20 cellular contexts compared by ENCODE assay signal in genomic region chr4:76823516-76823915, GRCh38.
A peak's percentile ranks its signal among the peaks of the same experiment; 100 is the strongest.
DNase-seq lines count a peak whose midpoint lies in the region; ATAC-seq, FAIRE-seq and TF ChIP-seq lines count a peak whose summit lies in the region.
"Had no signal": no experiment of that assay in that cellular context is flagged by ENCODE, and none has a peak within 500 bp of the region (broad histone marks: within the 10 kb centered on the region; RNA-seq: fewer than 3 reads in every experiment).

No MANE protein-coding gene starts in this region.

- TF ChIP-seq CTCF in astrocyte (IDR thresholded peaks at IDR 0.05; ENCODE audit: insufficient read depth, low read depth, low read length): no peak
- TF ChIP-seq CTCF in smooth muscle cell (IDR thresholded peaks at IDR 0.05; ENCODE audit: borderline replicate concordance, insufficient read depth, poor library complexity, severe bottlenecking): no peak
- no peak for TF ChIP-seq CTCF in osteocyte (IDR thresholded peaks at IDR 0.05)

- no peak overlapping the region for H2AFZ ChIP-seq in GM23248
- no peak overlapping the region for H2AFZ ChIP-seq in astrocyte (ENCODE audit: low read depth, low read length)
- no peak overlapping the region for H2AFZ ChIP-seq in mesenchymal stem cell (ENCODE audit: low read depth, low read length)
- peak overlapping the region; percentile 46 for H2AFZ ChIP-seq in smooth muscle cell (ENCODE audit: low read depth)
- H2AFZ ChIP-seq: GM23338 had no signal

- no peak for ATAC-seq in GM18517 (IDR thresholded peaks at IDR 0.05; ENCODE audit: unreplicated experiment)
- ATAC-seq in left colon: no peak
- ATAC-seq: GM23338, HCT116, HepG2 had no signal

- no peak overlapping the region for H3K18ac ChIP-seq in mesenchymal stem cell (ENCODE audit: low read depth in 1 of 2, low read length in 2 of 2)

- H3K4me1 ChIP-seq in GM23248 (ENCODE audit: insufficient read depth): no peaks in the 10 kb centered on the region
- H3K4me1 ChIP-seq in astrocyte (ENCODE audit: insufficient read depth, low read length): no peaks in the 10 kb centered on the region
- H3K4me1 ChIP-seq in mesenchymal stem cell (ENCODE audit: control insufficient read depth, insufficient read depth, low read depth, low read length): no peaks in the 10 kb centered on the region
- H3K4me1 ChIP-seq in smooth muscle cell (ENCODE audit: low read depth): no peaks in the 10 kb centered on the region
- H3K4me1 ChIP-seq: BLaER1 had no signal

- H2BK12ac ChIP-seq in mesenchymal stem cell (ENCODE audit: low read length in 2 of 2): no peak overlapping the region

- no peak overlapping the region for H3K4me3 ChIP-seq in GM23248
- no peak overlapping the region for H3K4me3 ChIP-seq in astrocyte (ENCODE audit: insufficient read depth, low read depth, low read length)
- H3K4me3 ChIP-seq in mesenchymal stem cell (ENCODE audit: insufficient read depth in 1 of 2, low read depth in 1 of 2, low read length in 2 of 2): no peak overlapping the region
- no peak overlapping the region for H3K4me3 ChIP-seq in smooth muscle cell
- H3K4me3 ChIP-seq: BLaER1, GM23338 had no signal

- H3K27ac ChIP-seq in GM23248: no peak overlapping the region
- no peak overlapping the region for H3K27ac ChIP-seq in astrocyte (ENCODE audit: low read depth, low read length)
- H3K27ac ChIP-seq in mesenchymal stem cell (ENCODE audit: low read length, poor library complexity, severe bottlenecking): no peak overlapping the region
- H3K27ac ChIP-seq in smooth muscle cell (ENCODE audit: low read depth): no peak overlapping the region
- H3K27ac ChIP-seq: BLaER1 had no signal

- H3K4me3 Mint-ChIP-seq in astrocyte (ENCODE audit: unreplicated experiment): no peak overlapping the region
- no peak overlapping the region for H3K4me3 Mint-ChIP-seq in osteocyte (ENCODE audit: unreplicated experiment)
- H3K4me3 Mint-ChIP-seq: CD14-positive monocyte; CD4-positive, alpha-beta memory T cell; GM23338; HFFc6 had no signal

- H2BK120ac ChIP-seq in mesenchymal stem cell (ENCODE audit: low read depth, low read length): no peak overlapping the region

- H3K9me2 ChIP-seq in GM23248 (ENCODE audit: insufficient read depth): no peaks in the 10 kb centered on the region

- no peak overlapping the region for H4K8ac ChIP-seq in mesenchymal stem cell (ENCODE audit: low read length)

- H2BK15ac ChIP-seq in mesenchymal stem cell (ENCODE audit: low read depth, poor library complexity, severe bottlenecking): no peak overlapping the region

- no peaks in the 10 kb centered on the region for H3K79me1 ChIP-seq in mesenchymal stem cell (replicated peaks; ENCODE audit: low read length, poor library complexity, severe bottlenecking)

- H3K79me2 ChIP-seq in GM23248 (ENCODE audit: insufficient read depth): no peaks in the 10 kb centered on the region
- no peaks in the 10 kb centered on the region for H3K79me2 ChIP-seq in astrocyte (ENCODE audit: insufficient read depth, low read length)
- no peaks in the 10 kb centered on the region for H3K79me2 ChIP-seq in smooth muscle cell (ENCODE audit: low read depth)

- H3K4me2 ChIP-seq in GM23248 (ENCODE audit: unreplicated experiment) (no peak overlapping the region), astrocyte (ENCODE audit: low read length) (no peak overlapping the region), mesenchymal stem cell (ENCODE audit: low read length, poor library complexity, severe bottlenecking) (no peak overlapping the region), smooth muscle cell (no peak overlapping the region)
- H3K4me2 ChIP-seq: BLaER1, GM23338 had no signal

- H3K36me3 Mint-ChIP-seq in astrocyte (ENCODE audit: low read depth, unreplicated experiment) (no peaks in the 10 kb centered on the region), osteocyte (ENCODE audit: unreplicated experiment) (peaks cover 2% of the 10 kb centered on the region)
- H3K36me3 Mint-ChIP-seq: CD14-positive monocyte had no signal

- H3K36me3 ChIP-seq in GM23248 (ENCODE audit: low read depth) (no peaks in the 10 kb centered on the region), astrocyte (ENCODE audit: insufficient read depth, low read length) (no peaks in the 10 kb centered on the region), mesenchymal stem cell (ENCODE audit: control insufficient read depth in 1 of 2, insufficient read depth in 2 of 2, low read depth in 1 of 2, low read length in 2 of 2) (no peaks in the 10 kb centered on the region), smooth muscle cell (ENCODE audit: low read depth) (no peaks in the 10 kb centered on the region)
- H3K36me3 ChIP-seq: BLaER1 had no signal

- FAIRE-seq in astrocyte (lab: Jason Lieb, UNC): no peak
- FAIRE-seq: GM19239, HepG2 had no signal

- H3K27me3 ChIP-seq in GM23248 (replicated peaks; ENCODE audit: insufficient read depth) (no peaks in the 10 kb centered on the region), astrocyte (ENCODE audit: insufficient read depth, low read length) (no peaks in the 10 kb centered on the region), mesenchymal stem cell (ENCODE audit: control insufficient read depth in 1 of 2, insufficient read depth in 1 of 2, low read length in 2 of 2) (no peaks in the 10 kb centered on the region), smooth muscle cell (ENCODE audit: low read depth) (no peaks in the 10 kb centered on the region)
- H3K27me3 ChIP-seq: BLaER1 had no signal

- H4K91ac ChIP-seq in mesenchymal stem cell (ENCODE audit: low read length): no peak overlapping the region

- no peak overlapping the region for H3K23ac ChIP-seq in mesenchymal stem cell (ENCODE audit: low read length in 2 of 2)

- H3K27me3 Mint-ChIP-seq in astrocyte (ENCODE audit: low read depth, unreplicated experiment): no peaks in the 10 kb centered on the region
- no peaks in the 10 kb centered on the region for H3K27me3 Mint-ChIP-seq in osteocyte (ENCODE audit: unreplicated experiment)

- H2BK5ac ChIP-seq in mesenchymal stem cell (ENCODE audit: low read depth, low read length, poor library complexity, severe bottlenecking): no peak overlapping the region

- H2AK5ac ChIP-seq in mesenchymal stem cell (ENCODE audit: low read length, severe bottlenecking): no peak overlapping the region

- no peak overlapping the region for H3K27ac Mint-ChIP-seq in astrocyte (ENCODE audit: unreplicated experiment)
- no peak overlapping the region for H3K27ac Mint-ChIP-seq in osteocyte (ENCODE audit: unreplicated experiment)
- H3K27ac Mint-ChIP-seq: CD4-positive, alpha-beta memory T cell; GM23338; HFFc6 had no signal

- in situ Hi-C loops in GM23248 (cut with MboI): no loop called here

- no peak overlapping the region for H3K14ac ChIP-seq in mesenchymal stem cell (ENCODE audit: low read length in 2 of 2)

- intact Hi-C loops in left colon (cut with DNase I, micrococcal nuclease): no loop called here

- no peaks in the 10 kb centered on the region for H4K20me1 ChIP-seq in GM23248 (ENCODE audit: insufficient read depth)
- H4K20me1 ChIP-seq in astrocyte (ENCODE audit: insufficient read depth, low read length): no peaks in the 10 kb centered on the region
- no peaks in the 10 kb centered on the region for H4K20me1 ChIP-seq in smooth muscle cell (ENCODE audit: low read depth)
- H4K20me1 ChIP-seq: BLaER1 had no signal

- H3K4me1 Mint-ChIP-seq in astrocyte (ENCODE audit: low read depth, unreplicated experiment) (no peaks in the 10 kb centered on the region), osteocyte (ENCODE audit: unreplicated experiment) (peaks cover 4% of the 10 kb centered on the region)
- H3K4me1 Mint-ChIP-seq: CD14-positive monocyte; CD4-positive, alpha-beta memory T cell; GM23338 had no signal

- H3F3A ChIP-seq in GM23248 (ENCODE audit: insufficient read depth) (no peaks in the 10 kb centered on the region), smooth muscle cell (ENCODE audit: low read depth) (no peaks in the 10 kb centered on the region)

- DNase-seq in GM23248 (peak; percentile 16), astrocyte (ENCODE audit: low read depth) (peak; percentile 71), mesenchymal stem cell (peak; percentile 80), smooth muscle cell (lab: John Stamatoyannopoulos, UW; ENCODE audit: unreplicated experiment) (no peak), osteocyte (ENCODE audit: extremely low spot score, unreplicated experiment) (no peak), left colon (no peak)
- DNase-seq: 8988T; CD4-positive, alpha-beta memory T cell; DMS153; DMS79; GF-D8; H7; HFFc6 had no signal

- H3K9me3 ChIP-seq in GM23248 (ENCODE audit: low read depth) (no peaks in the 10 kb centered on the region), astrocyte (ENCODE audit: insufficient read depth, low read depth, low read length) (no peaks in the 10 kb centered on the region), mesenchymal stem cell (ENCODE audit: control insufficient read depth, low read length) (no peaks in the 10 kb centered on the region), smooth muscle cell (replicated peaks; ENCODE audit: low read depth) (no peaks in the 10 kb centered on the region)
- H3K9me3 ChIP-seq: BLaER1 had no signal

- H3K9ac ChIP-seq in GM23248: no peak overlapping the region
- no peak overlapping the region for H3K9ac ChIP-seq in astrocyte (ENCODE audit: low read length)
- no peak overlapping the region for H3K9ac ChIP-seq in mesenchymal stem cell (ENCODE audit: low read length)
- no peak overlapping the region for H3K9ac ChIP-seq in smooth muscle cell (ENCODE audit: low read depth)
- H3K9ac ChIP-seq: BLaER1 had no signal

- WGBS in GM23248 (ENCODE audit: low coverage in 1 of 2, low lambda C conversion rate in 2 of 2, missing lambda C conversion rate in 2 of 2), 2 experiments: 89 to 93% methylated on average over 1 of the region's 1 CpG
- no CpG with 5 or more reads among the region's 1 CpG for WGBS in mesenchymal stem cell
- WGBS in smooth muscle cell (ENCODE audit: low lambda C conversion rate): 85% methylated on average over 1 of the region's 1 CpG

- H3K9me3 Mint-ChIP-seq in astrocyte (ENCODE audit: unreplicated experiment) (peaks cover 9% of the 10 kb centered on the region), osteocyte (ENCODE audit: unreplicated experiment) (peaks cover 14% of the 10 kb centered on the region)
- H3K9me3 Mint-ChIP-seq: GM23338, HFFc6 had no signal

- no peak overlapping the region for H3K4ac ChIP-seq in mesenchymal stem cell (ENCODE audit: low read depth in 1 of 2, low read length in 2 of 2)

Comparison
In these comparisons a context has a peak if more than half of its experiments do, and no peak if none do; other contexts are left out.
1. DNase-seq: peak in GM23248 (single experiment), astrocyte (single experiment) and mesenchymal stem cell (single experiment); none in smooth muscle cell (single experiment), osteocyte (single experiment) and left colon (0 of 2).